In the genomic region with DNA sequence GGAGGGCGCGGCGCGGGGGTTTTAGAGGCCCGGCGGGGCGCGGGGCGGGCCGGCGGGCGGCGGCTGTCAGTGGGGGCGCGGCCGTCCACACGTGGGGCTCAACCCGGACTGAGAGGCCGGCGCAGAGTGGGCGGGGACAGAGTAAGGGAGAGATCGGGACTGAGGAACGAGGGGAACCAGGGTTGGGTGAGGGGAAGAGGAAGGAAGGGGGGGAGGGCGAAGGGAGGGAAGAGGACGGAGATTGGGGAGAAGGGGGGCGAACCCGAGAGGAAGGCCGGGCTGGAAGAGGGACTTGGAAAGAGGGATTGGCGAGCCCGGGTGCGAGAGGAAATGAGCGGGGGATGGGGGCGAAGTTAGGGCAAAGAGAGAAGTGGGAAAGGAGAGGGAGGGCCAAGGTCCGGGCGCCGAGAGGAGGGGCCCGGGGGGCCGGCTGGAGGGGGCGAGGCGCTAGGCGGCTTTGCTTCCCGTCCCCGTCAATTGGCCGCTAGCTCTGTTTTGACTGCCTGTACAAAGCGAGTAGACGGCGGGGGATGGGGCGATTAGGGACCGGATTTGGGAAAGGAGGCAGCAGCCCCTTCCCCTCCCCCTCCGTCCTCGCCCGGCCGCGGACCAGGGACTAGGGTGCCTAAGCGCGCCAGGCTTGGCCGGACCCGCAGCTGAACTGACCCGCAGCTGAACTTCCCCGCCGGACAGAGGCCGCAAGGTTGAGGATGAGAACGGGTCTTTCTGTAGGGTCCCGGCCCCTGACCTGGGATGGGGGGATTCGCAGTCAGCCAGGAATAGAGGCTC, we compare ENCODE assay signal across 9 cellular contexts. TPM values are rescaled to one million over a fixed set of nuclear protein-coding genes. Genes with fewer than 3 reads are reported as not detected.
DNase-seq lines count a peak whose midpoint lies in the region; ATAC-seq and TF ChIP-seq lines count a peak whose summit lies in the region.
"Had no signal": no experiment of that assay in that cellular context is flagged by ENCODE, and none has a peak within 500 bp of the region (broad histone marks: within the 10 kb centered on the region; RNA-seq: fewer than 3 reads in every experiment).

No MANE protein-coding gene starts in this region.

- H3K27ac ChIP-seq in VCaP, result peak overlapping the region; percentile 14; the same call in 1 of the 2 replicates

- TF ChIP-seq CTCF in VCaP (conservative IDR thresholded peaks at IDR 0.05), result no peak

- DNase-seq in NCI-H1694 treated with DMSO at 0.1 percent for 48 hours (lab: John Stamatoyannopoulos, UW) (peak; percentile 4), NCI-H1694 (lab: John Stamatoyannopoulos, UW) (no peak), hepatic stellate cell (ENCODE audit: low spot score) (peak; percentile 42), sciatic nerve (ENCODE audit: low spot score) (peak; percentile 85), NCI-H1436 treated with DMSO at 0.1 percent for 48 hours (lab: John Stamatoyannopoulos, UW) (no peak), T-helper 1 cell (no peak)
- DNase-seq in central memory CD4-positive, alpha-beta T cell, result no peak

- intact Hi-C loops in sciatic nerve (cut with DNase I), result no loop called here

- ATAC-seq in sciatic nerve, result peak; percentile 88

RNA-seq across cellular contexts. Expression of a gene that starts 0.4 kb away (rescaled TPM):
- total RNA-seq in sciatic nerve, result 6.5 TPM
- total RNA-seq: T-helper 2 cell treated with Interferon-gamma antibody and Interleukin-4, amounts not matched to agents 100 ng/mL and 5 ng/mL, for 36 hours had no signal

Comparison
In these comparisons a context has a peak if more than half of its experiments do, and no peak if none do; other contexts are left out.
1. DNase-seq: peak in NCI-H1694 treated with DMSO at 0.1 percent for 48 hours (single experiment), hepatic stellate cell (single experiment) and sciatic nerve (single experiment); none in NCI-H1694 (single experiment), NCI-H1436 treated with DMSO at 0.1 percent for 48 hours (single experiment), central memory CD4-positive, alpha-beta T cell (single experiment) and T-helper 1 cell (0 of 5).